In genomic region chr6:13923527-13924145, GRCh38 we compare ENCODE assay signal across 8 cellular contexts. TPM values are rescaled to one million over a fixed set of nuclear protein-coding genes. Genes with fewer than 3 reads are reported as not detected.
DNase-seq lines count a peak whose midpoint lies in the region; TF ChIP-seq lines count a peak whose summit lies in the region.

No MANE protein-coding gene starts in this region.

- no peak for TF ChIP-seq POLR2A in vagina (IDR thresholded peaks at IDR 0.05)

- POLR2A ChIA-PET in A673 (lab: Charles Lee; ENCODE audit: low non-redundant PET) (no interaction called here), PC-9 (lab: Charles Lee; ENCODE audit: unreplicated experiment) (no interaction called here)

- DNase-seq in A673 (ENCODE audit: low spot score) (peak; percentile 53), H7 (peak; percentile 46), adipocyte (ENCODE audit: low read depth) (peak; percentile 70), kidney epithelial cell (ENCODE audit: low read depth) (no peak), NCI-H1105 treated with DMSO at 0.1 percent for 48 hours (lab: John Stamatoyannopoulos, UW) (no peak), vagina (ENCODE audit: extremely low spot score in 2 of 2) (no peak), DMS53 (lab: John Stamatoyannopoulos, UW) (no peak), PC-9 (no peak)

- TF ChIP-seq CTCF in A673 (conservative IDR thresholded peaks at IDR 0.05; ENCODE audit: low read depth, low read length) = no peak
- TF ChIP-seq CTCF in kidney epithelial cell (IDR thresholded peaks at IDR 0.05; ENCODE audit: insufficient read depth, low read length, poor library complexity, severe bottlenecking) = no peak
- no peak for TF ChIP-seq CTCF in vagina (IDR thresholded peaks at IDR 0.05)
- no peak for TF ChIP-seq CTCF in PC-9 (conservative IDR thresholded peaks at IDR 0.05)

- peak overlapping the region; percentile 77 for H3K4me3 ChIP-seq in A673 (ENCODE audit: low read depth, low read length, poor library complexity, severe bottlenecking)
- peak overlapping the region; percentile 72 for H3K4me3 ChIP-seq in H7 (ENCODE audit: insufficient read depth, low read depth, low read length)
- H3K4me3 ChIP-seq in adipocyte (ENCODE audit: low read length) = peak overlapping the region; percentile 89
- peak overlapping the region; percentile 62 for H3K4me3 ChIP-seq in kidney epithelial cell (ENCODE audit: low read depth, low read length)
- peak overlapping the region in 1 of 2 donors; percentile 44 for H3K4me3 ChIP-seq in vagina
- H3K4me3 ChIP-seq in PC-9 = no peak overlapping the region

- H2AFZ ChIP-seq in PC-9 = no peak overlapping the region

- no peaks in the 10 kb centered on the region for H3K9me2 ChIP-seq in PC-9 (ENCODE audit: insufficient read depth)

- intact Hi-C loops in A673 (cut with micrococcal nuclease; ENCODE audit: unreplicated experiment) = no loop called here
- intact Hi-C loops in vagina (cut with DNase I) = no loop called here
- intact Hi-C loops in PC-9 (cut with micrococcal nuclease; ENCODE audit: unreplicated experiment) = no loop called here

- BruUV-seq in A673 (replicated peaks; lab: Mats Ljungman, UMichigan) (no TSS peak), PC-9 (replicated peaks; lab: Mats Ljungman, UMichigan) (no TSS peak)

- H3K4me2 ChIP-seq in PC-9 = no peak overlapping the region

- H3K4me1 ChIP-seq in A673 (ENCODE audit: insufficient read depth, low read length, poor library complexity, severe bottlenecking) (peaks cover 22% of the 10 kb centered on the region), adipocyte (ENCODE audit: control insufficient read depth, insufficient read depth, low read length) (peaks cover 17% of the 10 kb centered on the region), vagina (peaks cover 16% of the 10 kb centered on the region), PC-9 (replicated peaks; ENCODE audit: insufficient read depth) (no peaks in the 10 kb centered on the region)

- H3K36me3 ChIP-seq in A673 (ENCODE audit: insufficient read depth, low read length, poor library complexity, severe bottlenecking) (no peaks in the 10 kb centered on the region), H7 (replicated peaks; ENCODE audit: control insufficient read depth, insufficient read depth, low read length) (no peaks in the 10 kb centered on the region), adipocyte (ENCODE audit: control insufficient read depth, insufficient read depth, low read length, severe bottlenecking) (no peaks in the 10 kb centered on the region), kidney epithelial cell (ENCODE audit: control insufficient read depth, insufficient read depth, low read length) (no peaks in the 10 kb centered on the region), vagina (no peaks in the 10 kb centered on the region), PC-9 (ENCODE audit: low read depth) (no peaks in the 10 kb centered on the region)

- H3F3A ChIP-seq in PC-9 (ENCODE audit: insufficient read depth, low read depth) = no peaks in the 10 kb centered on the region

- H3K9ac ChIP-seq in adipocyte (ENCODE audit: low read length) = peak overlapping the region; percentile 77

- no peaks in the 10 kb centered on the region for H4K20me1 ChIP-seq in PC-9 (ENCODE audit: insufficient read depth)

- H3K27ac ChIP-seq in A673 (ENCODE audit: low read depth, low read length, poor library complexity, severe bottlenecking) (peak overlapping the region; percentile 59), vagina (no peak overlapping the region), PC-9 (no peak overlapping the region)

- H3K79me2 ChIP-seq in PC-9 (ENCODE audit: low read depth) = no peaks in the 10 kb centered on the region

- H3K27me3 ChIP-seq in A673 (replicated peaks; ENCODE audit: insufficient read depth, low read depth, low read length, poor library complexity) = no peaks in the 10 kb centered on the region
- peaks cover 14% of the 10 kb centered on the region for H3K27me3 ChIP-seq in H7 (ENCODE audit: control insufficient read depth, insufficient read depth, low read length)
- H3K27me3 ChIP-seq in adipocyte (replicated peaks; ENCODE audit: control insufficient read depth, insufficient read depth, low read length) = no peaks in the 10 kb centered on the region
- H3K27me3 ChIP-seq in kidney epithelial cell (ENCODE audit: control insufficient read depth, insufficient read depth, low read length) = no peaks in the 10 kb centered on the region
- no peaks in the 10 kb centered on the region for H3K27me3 ChIP-seq in vagina
- H3K27me3 ChIP-seq in PC-9 (ENCODE audit: insufficient read depth, low read depth) = no peaks in the 10 kb centered on the region

- no peaks in the 10 kb centered on the region for H3K9me3 ChIP-seq in A673 (ENCODE audit: low read depth, low read length, poor library complexity, severe bottlenecking)
- H3K9me3 ChIP-seq in adipocyte (ENCODE audit: control insufficient read depth, low read length) = no peaks in the 10 kb centered on the region
- no peaks in the 10 kb centered on the region for H3K9me3 ChIP-seq in vagina
- H3K9me3 ChIP-seq in PC-9 (ENCODE audit: insufficient read depth, low read depth) = no peaks in the 10 kb centered on the region

- CTCF ChIA-PET in A673 (lab: Charles Lee) (interaction anchor here (1.1 to 1.5 kb wide), 2 partner anchors 123 to 144 kb away, joined by 3 to 4 read pairs; no protein-coding TSS in a partner anchor), PC-9 (lab: Charles Lee) (no interaction called here)

RNA-seq across cellular contexts. Expression of gene RNF182, which starts 1.1 kb away (rescaled TPM):
- 20.7 and 20.8 TPM in 2 replicates for total RNA-seq in A673 (2021)
- 6.1 and 7.0 TPM in 2 replicates for total RNA-seq in H7 (2014; rRNA removed; shearing (Covaris generic))
- 7.6 and 8.1 TPM in 2 replicates for total RNA-seq in kidney epithelial cell
- total RNA-seq in vagina = 2.2 TPM
- total RNA-seq in PC-9 (2021) = 0.13 and 0.18 TPM in 2 replicates

Comparison
In these comparisons a context has a peak if more than half of its experiments do, and no peak if none do; other contexts are left out.
1. DNase-seq: peak in A673 (single experiment), H7 (single experiment) and adipocyte (single experiment); none in kidney epithelial cell (single experiment), NCI-H1105 treated with DMSO at 0.1 percent for 48 hours (single experiment), vagina (0 of 2), DMS53 (single experiment) and PC-9 (0 of 2).